Comparison of ENCODE assay signal across 1 cellular context in genomic region chr13:31162151-31163008, GRCh38.
TF ChIP-seq lines count a peak whose summit lies in the region.

No MANE protein-coding gene starts in this region.

TF ChIP-seq in SK-N-SH, 30 proteins besides CTCF, POLR2A, EP300 and RAD21 (continued from another document):
- TF ChIP-seq USF1 (IDR thresholded peaks at IDR 0.05; ENCODE audit: borderline replicate concordance, low read depth) (no peak), RFX5 (IDR thresholded peaks at IDR 0.05; ENCODE audit: low read length) (no peak; the same call in 1 of the 2 replicates), TCF12 (IDR thresholded peaks at IDR 0.05) (no peak), IRF3 (IDR thresholded peaks at IDR 0.05; ENCODE audit: low read depth, low read length) (no peak), SIN3A (IDR thresholded peaks at IDR 0.05; ENCODE audit: borderline replicate concordance, low read depth, low read length) (peak; percentile 80; the same call in 1 of the 2 replicates), POLR2AphosphoS5 (IDR thresholded peaks at IDR 0.05; ENCODE audit: low read depth, low read length) (peak; percentile 74; the same call in 1 of the 2 replicates), MEF2A (IDR thresholded peaks at IDR 0.05; ENCODE audit: borderline replicate concordance, low read depth) (no peak), MAX (IDR thresholded peaks at IDR 0.05; ENCODE audit: low read depth) (peak; percentile 8; the same call in 1 of the 2 replicates), FOXJ3 (CRISPR knock-in tag; IDR thresholded peaks at IDR 0.05) (no peak)
